ENCODE assay signal across 12 cellular contexts in genomic region chr22:26170112-26170492, GRCh38. TPM values are rescaled to one million over a fixed set of nuclear protein-coding genes. Genes with fewer than 3 reads are reported as not detected.
DNase-seq lines count a peak whose midpoint lies in the region; ATAC-seq, FAIRE-seq and TF ChIP-seq lines count a peak whose summit lies in the region.
"Had no signal": no experiment of that assay in that cellular context is flagged by ENCODE, and none has a peak within 500 bp of the region (broad histone marks: within the 10 kb centered on the region; RNA-seq: fewer than 3 reads in every experiment).

No MANE protein-coding gene starts in this region.

- intact Hi-C loops in activated naive CD4-positive, alpha-beta T cell treated with anti-CD3 and anti-CD28 coated beads for 36 hours (cut with micrococcal nuclease), result no loop called here

- H3K23me2 ChIP-seq in H1 (ENCODE audit: low read depth, low read length), result peaks cover 9% of the 10 kb centered on the region

- H2AFZ ChIP-seq in H1 (ENCODE audit: low read length), result no peak overlapping the region

- H3K36me3 ChIP-seq in BLaER1 treated with 17β-estradiol and CSF1 and Interleukin-3, amounts not matched to agents 10 nM and 100 nM, result no peaks in the 10 kb centered on the region
- H3K36me3 ChIP-seq in HUES48 (ENCODE audit: control insufficient read depth, insufficient read depth, low read length) (no peaks in the 10 kb centered on the region), H1 (ENCODE audit: control insufficient read depth in 2 of 4, insufficient read depth in 4 of 4, low read length in 3 of 4) (no peaks in the 10 kb centered on the region), small intestine (ENCODE audit: control insufficient read depth in 2 of 2, insufficient read depth in 2 of 2, low read length in 2 of 2) (no peaks in the 10 kb centered on the region)

- no peak for ATAC-seq in GM21360 (IDR thresholded peaks at IDR 0.05; ENCODE audit: unreplicated experiment)

- H3K14ac ChIP-seq in H1 (ENCODE audit: insufficient read length), result no peak overlapping the region

- no peak overlapping the region for H2AK5ac ChIP-seq in H1 (ENCODE audit: low read depth, low read length)

- no peaks in the 10 kb centered on the region for H3K9me3 Mint-ChIP-seq in osteocyte (ENCODE audit: unreplicated experiment)
- no peaks in the 10 kb centered on the region for H3K9me3 Mint-ChIP-seq in activated naive CD4-positive, alpha-beta T cell treated with anti-CD3 and anti-CD28 coated beads for 36 hours
- H3K9me3 Mint-ChIP-seq: T-helper 1 cell treated with Interleukin-12 subunit alpha and Interleukin-12 subunit beta and Interleukin-4 antibody, amounts not matched to agents 30 μg/mL and 1 μg/mL, for 36 hours had no signal

- H3K4me3 ChIP-seq in BLaER1 treated with 17β-estradiol and CSF1 and Interleukin-3, amounts not matched to agents 10 nM and 100 nM, result peak overlapping the region; percentile 56 to 72 (median 62)
- H3K4me3 ChIP-seq in HUES48 (ENCODE audit: low read depth, low read length) (peak overlapping the region; percentile 65), H1 (ENCODE audit: extremely low read depth in 1 of 4, insufficient read depth in 2 of 4, low read depth in 3 of 4, low read length in 4 of 4) (peak overlapping the region; percentile 38 to 77 (median 51)), small intestine (ENCODE audit: low read depth in 1 of 2, low read length in 2 of 2) (no peak overlapping the region)

- H3K27me3 ChIP-seq in BLaER1 treated with 17β-estradiol and CSF1 and Interleukin-3, amounts not matched to agents 10 nM and 100 nM, result peaks cover 26 to 52% (median 48%) of the 10 kb centered on the region in 11 experiments
- peaks cover 53% of the 10 kb centered on the region for H3K27me3 ChIP-seq in HUES48 (ENCODE audit: control insufficient read depth, insufficient read depth, low read length)
- peaks cover 19 to 45% (median 36%) of the 10 kb centered on the region in 4 experiments for H3K27me3 ChIP-seq in H1 (replicated peaks in 1 of 4; ENCODE audit: control insufficient read depth in 3 of 4, extremely low read depth in 1 of 4, insufficient read depth in 3 of 4, low read length in 3 of 4)
- peaks cover 14 to 29% of the 10 kb centered on the region in 2 donors for H3K27me3 ChIP-seq in small intestine (ENCODE audit: control insufficient read depth in 2 of 2, insufficient read depth in 2 of 2, low read length in 2 of 2)
- H3K27me3 ChIP-seq: testis had no signal

- POLR2A ChIA-PET in H1 (lab: Charles Lee; ENCODE audit: partially characterized antibody), result no interaction called here

- H3K4ac ChIP-seq in H1 (replicated peaks; ENCODE audit: insufficient read length, low read depth, low read length), result no peak overlapping the region

- H3K9me3 ChIP-seq in BLaER1 treated with 17β-estradiol and CSF1 and Interleukin-3, amounts not matched to agents 10 nM and 100 nM (replicated peaks in 1 of 11), result no peaks in the 10 kb centered on the region
- H3K9me3 ChIP-seq in HUES48 (ENCODE audit: control insufficient read depth, insufficient read depth, low read length), result no peaks in the 10 kb centered on the region
- no peaks in the 10 kb centered on the region for H3K9me3 ChIP-seq in H1 (ENCODE audit: insufficient read depth in 2 of 2, low read depth in 1 of 2, low read length in 1 of 2)
- H3K9me3 ChIP-seq in small intestine (ENCODE audit: control insufficient read depth, low read depth), result no peaks in the 10 kb centered on the region
- H3K9me3 ChIP-seq: testis had no signal

- no peak overlapping the region for H4K5ac ChIP-seq in H1 (ENCODE audit: insufficient read length, low read depth, low read length)

- no peak overlapping the region for H2BK120ac ChIP-seq in H1 (replicated peaks; ENCODE audit: low read depth, low read length)

- H3K4me1 Mint-ChIP-seq in osteocyte (ENCODE audit: unreplicated experiment), result peaks cover 10% of the 10 kb centered on the region
- H3K4me1 Mint-ChIP-seq in activated naive CD4-positive, alpha-beta T cell treated with anti-CD3 and anti-CD28 coated beads for 36 hours (ENCODE audit: low read depth), result peaks cover 8% of the 10 kb centered on the region

- H4K20me1 ChIP-seq in BLaER1 treated with 17β-estradiol and CSF1 and Interleukin-3, amounts not matched to agents 10 nM and 100 nM, result peaks cover 0 to 25% (median 15%) of the 10 kb centered on the region in 11 experiments; a peak in 9 of 22 replicates
- H4K20me1 ChIP-seq in H1 (replicated peaks in 1 of 2; ENCODE audit: control insufficient read depth in 1 of 2, insufficient read depth in 2 of 2, low read length in 2 of 2), result peaks cover 4 to 7% of the 10 kb centered on the region in 2 experiments

- H3K4me3 Mint-ChIP-seq in osteocyte (ENCODE audit: unreplicated experiment), result peak overlapping the region; percentile 55
- no peak overlapping the region for H3K4me3 Mint-ChIP-seq in activated naive CD4-positive, alpha-beta T cell treated with anti-CD3 and anti-CD28 coated beads for 36 hours
- H3K4me3 Mint-ChIP-seq: T-helper 1 cell treated with Interleukin-12 subunit alpha and Interleukin-12 subunit beta and Interleukin-4 antibody, amounts not matched to agents 30 μg/mL and 1 μg/mL, for 36 hours had no signal

- TF ChIP-seq RAD21 in H1 (IDR thresholded peaks at IDR 0.05 in 1 of 2, conservative IDR thresholded peaks at IDR 0.05 in 1 of 2; ENCODE audit: low read depth in 2 of 2, low read length in 2 of 2), result no peak

- no peak for TF ChIP-seq EP300 in H1 (IDR thresholded peaks at IDR 0.05; ENCODE audit: borderline replicate concordance in 1 of 2, low read depth in 2 of 2, low read length in 2 of 2)

- no peak overlapping the region for H2BK5ac ChIP-seq in H1 (ENCODE audit: low read depth, low read length)

- H2BK20ac ChIP-seq in H1 (ENCODE audit: low read length), result no peak overlapping the region

- peaks cover 12 to 30% (median 25%) of the 10 kb centered on the region in 10 experiments for H3K4me1 ChIP-seq in BLaER1 treated with 17β-estradiol and CSF1 and Interleukin-3, amounts not matched to agents 10 nM and 100 nM
- H3K4me1 ChIP-seq in HUES48 (ENCODE audit: control insufficient read depth, insufficient read depth, low read length) (peaks cover 19% of the 10 kb centered on the region), H1 (replicated peaks in 1 of 4; ENCODE audit: control insufficient read depth in 3 of 4, insufficient read depth in 4 of 4, low read length in 3 of 4) (peaks cover 4 to 21% (median 10%) of the 10 kb centered on the region in 4 experiments), small intestine (ENCODE audit: control insufficient read depth in 2 of 2, insufficient read depth in 1 of 2, low read depth in 1 of 2, low read length in 1 of 2) (no peaks in the 10 kb centered on the region)

- H3K4me2 ChIP-seq in BLaER1 treated with 17β-estradiol and CSF1 and Interleukin-3, amounts not matched to agents 10 nM and 100 nM, result peak overlapping the region; percentile 88 to 98 (median 96)
- peak overlapping the region; percentile 87 to 91 for H3K4me2 ChIP-seq in H1 (ENCODE audit: insufficient read depth in 1 of 2, low read depth in 2 of 2, low read length in 2 of 2)

- TF ChIP-seq POLR2A in H1 (IDR thresholded peaks at IDR 0.05; ENCODE audit: control extremely low read depth in 1 of 2, low read depth in 2 of 2, low read length in 2 of 2), result no peak

- peaks cover 75% of the 10 kb centered on the region for H3K27me3 Mint-ChIP-seq in osteocyte (ENCODE audit: unreplicated experiment)
- peaks cover 44% of the 10 kb centered on the region for H3K27me3 Mint-ChIP-seq in activated naive CD4-positive, alpha-beta T cell treated with anti-CD3 and anti-CD28 coated beads for 36 hours (ENCODE audit: low read depth)

- no peaks in the 10 kb centered on the region for H3K79me1 ChIP-seq in H1 (ENCODE audit: low read depth, low read length)

- H3K36me3 Mint-ChIP-seq in osteocyte (ENCODE audit: unreplicated experiment), result no peaks in the 10 kb centered on the region
- no peaks in the 10 kb centered on the region for H3K36me3 Mint-ChIP-seq in activated naive CD4-positive, alpha-beta T cell treated with anti-CD3 and anti-CD28 coated beads for 36 hours (ENCODE audit: low read depth)

- no peak overlapping the region for H3K23ac ChIP-seq in H1 (ENCODE audit: insufficient read length)

- FAIRE-seq in H1 (lab: Jason Lieb, UNC), result no peak
- FAIRE-seq in small intestine (lab: Jason Lieb, UNC), result no peak

- H4K8ac ChIP-seq in H1 (ENCODE audit: extremely low read depth, insufficient read depth, low read length), result no peak overlapping the region

- peak in 1 of 2 experiments; percentile 51 for DNase-seq in H1 (ENCODE audit: low read depth in 1 of 2, low spot score in 2 of 2)
- no peak for DNase-seq in osteocyte (ENCODE audit: extremely low spot score, unreplicated experiment)
- DNase-seq in activated naive CD4-positive, alpha-beta T cell treated with anti-CD3 and anti-CD28 coated beads for 36 hours, result no peak
- DNase-seq in small intestine, result no peak
- no peak for DNase-seq in 8988T
- DNase-seq: foreskin melanocyte; stimulated activated CD4-positive, alpha-beta T cell treated with anti-CD3 and anti-CD28 coated beads, Interleukin-1b, Interleukin-23, amount 100 ng/mL, for 48 hours had no signal

- no peaks in the 10 kb centered on the region for H3K79me2 ChIP-seq in H1 (ENCODE audit: control insufficient read depth in 1 of 2, insufficient read depth in 2 of 2, low read length in 2 of 2)

- CTCF ChIA-PET in H1 (lab: Charles Lee; ENCODE audit: partially characterized antibody), result interaction anchor here (0.6 to 12.5 kb wide), 11 partner anchors 11 to 396 kb away, joined by 3 to 246 read pairs (median 6); no protein-coding TSS in a partner anchor
- CTCF ChIA-PET in activated naive CD4-positive, alpha-beta T cell treated with anti-CD3 and anti-CD28 coated beads for 36 hours (lab: Charles Lee), result interaction anchor here (0.8 to 1.3 kb wide), 2 partner anchors 162 kb away, joined by 3 to 4 read pairs; no protein-coding TSS in a partner anchor

- H3K9ac ChIP-seq in BLaER1 treated with 17β-estradiol and CSF1 and Interleukin-3, amounts not matched to agents 10 nM and 100 nM, result peak overlapping the region in 9 of 11 experiments; percentile 41 to 68 (median 57); a peak in 15 of 22 replicates
- H3K9ac ChIP-seq in HUES48 (ENCODE audit: low read depth, low read length) (no peak overlapping the region), H1 (replicated peaks in 1 of 4; ENCODE audit: extremely low read depth in 1 of 4, low read depth in 3 of 4, low read length in 3 of 4) (no peak overlapping the region)

- 11% methylated on average over 11 of the region's 11 CpGs; no CpG with 5 or more reads in 1 of the 2 experiments for WGBS in H1 (ENCODE audit: extremely low coverage in 1 of 2, insufficient coverage in 1 of 2, insufficient read length in 1 of 2, insufficient replicate concordance in 2 of 2, low coverage in 1 of 2, low lambda C conversion rate in 2 of 2, missing lambda C conversion rate in 1 of 2), 2 experiments
- 2 to 5% (median 3%) methylated on average over 11 of the region's 11 CpGs for WGBS in small intestine, 3 donors

- no peak overlapping the region for H2BK15ac ChIP-seq in H1 (ENCODE audit: low read length)

- 0 out of 22 replicates have a peak overlapping the region, but pooled peaks of 1 of the 11 experiments have one; percentile 31 for H3K27ac ChIP-seq in BLaER1 treated with 17β-estradiol and CSF1 and Interleukin-3, amounts not matched to agents 10 nM and 100 nM
- H3K27ac ChIP-seq in HUES48 (ENCODE audit: low read depth, low read length) (no peak overlapping the region), H1 (ENCODE audit: low read depth, low read length) (no peak overlapping the region), small intestine (ENCODE audit: low read depth in 1 of 2, low read length in 1 of 2) (no peak overlapping the region)
- H3K27ac ChIP-seq: testis had no signal

- H3K56ac ChIP-seq in H1 (replicated peaks; ENCODE audit: insufficient read length, low read depth, low read length), result no peak overlapping the region

- no peak overlapping the region for H3K18ac ChIP-seq in H1 (ENCODE audit: extremely low read depth, low read length)

- H2BK12ac ChIP-seq in H1 (ENCODE audit: low read depth, low read length), result no peak overlapping the region

- TF ChIP-seq CTCF in H1 (IDR thresholded peaks at IDR 0.05; ENCODE audit: control extremely low read depth in 1 of 3, insufficient read depth in 1 of 3, low read depth in 1 of 3, low read length in 3 of 3) (no peak), osteocyte (IDR thresholded peaks at IDR 0.05) (no peak)

- no peak overlapping the region for H3K27ac Mint-ChIP-seq in osteocyte (ENCODE audit: unreplicated experiment)
- no peak overlapping the region for H3K27ac Mint-ChIP-seq in activated naive CD4-positive, alpha-beta T cell treated with anti-CD3 and anti-CD28 coated beads for 36 hours
- H3K27ac Mint-ChIP-seq: T-helper 1 cell treated with Interleukin-12 subunit alpha and Interleukin-12 subunit beta and Interleukin-4 antibody, amounts not matched to agents 30 μg/mL and 1 μg/mL, for 36 hours had no signal

- no peak overlapping the region for H4K91ac ChIP-seq in H1 (replicated peaks; ENCODE audit: insufficient read length, low read length)

RNA-seq across cellular contexts. Expression of gene SEZ6L, which starts 0.8 kb away (rescaled TPM):
- 0.06 and 0.11 TPM in 2 replicates for total RNA-seq in H1 (2021; fragmentation: NEBNext Ultra II Directional; extraction: Animal tissue kit (Norgen Biotek cat#: 25700))
- polyA plus RNA-seq in H1 (2011; rRNA removed), result 0.20 and 0.33 TPM in 2 replicates
- 0.10 TPM for polyA plus RNA-seq in H1 (2011; cell fraction: cytosol; rRNA removed)
- 0.39 TPM for polyA plus RNA-seq in H1 (2011; cell fraction: nucleus; rRNA removed)
- 0.30 to 0.90 TPM (median 0.61 TPM) in 4 replicates for polyA plus RNA-seq in H1 (2012, experiment 1 of 2)
- polyA plus RNA-seq in H1 (2012, experiment 2 of 2), result 0.10 TPM
- 0.26 TPM for polyA plus RNA-seq in H1 (2013, experiment 1 of 2)
- polyA plus RNA-seq in H1 (2013, experiment 2 of 2), result 0.22 TPM
- polyA minus RNA-seq in H1 (2011; rRNA and poly(A)+ RNA removed), result 0.28 and 0.63 TPM in 2 replicates
- polyA minus RNA-seq in H1 (2011; cell fraction: cytosol; rRNA and poly(A)+ RNA removed), result not detected
- polyA minus RNA-seq in H1 (2011; cell fraction: nucleus; rRNA and poly(A)+ RNA removed), result not detected
- total RNA-seq in osteocyte, result not detected in 2 replicates
- not detected for total RNA-seq in activated naive CD4-positive, alpha-beta T cell treated with anti-CD3 and anti-CD28 coated beads for 36 hours
- polyA plus RNA-seq in small intestine, result under 1 TPM in 1 of 3 donors, not detected in 2; 0.91 TPM

Comparison
In these comparisons a context has a peak if more than half of its experiments do, and no peak if none do; other contexts are left out.
1. H3K4me3 ChIP-seq: peak in BLaER1 treated with 17β-estradiol and CSF1 and Interleukin-3, amounts not matched to agents 10 nM and 100 nM (10 of 10), HUES48 (single experiment) and H1 (4 of 4); none in small intestine (0 of 2).
2. H3K9ac ChIP-seq: peak in BLaER1 treated with 17β-estradiol and CSF1 and Interleukin-3, amounts not matched to agents 10 nM and 100 nM (9 of 11); none in HUES48 (single experiment) and H1 (0 of 4).